In the genomic region with DNA sequence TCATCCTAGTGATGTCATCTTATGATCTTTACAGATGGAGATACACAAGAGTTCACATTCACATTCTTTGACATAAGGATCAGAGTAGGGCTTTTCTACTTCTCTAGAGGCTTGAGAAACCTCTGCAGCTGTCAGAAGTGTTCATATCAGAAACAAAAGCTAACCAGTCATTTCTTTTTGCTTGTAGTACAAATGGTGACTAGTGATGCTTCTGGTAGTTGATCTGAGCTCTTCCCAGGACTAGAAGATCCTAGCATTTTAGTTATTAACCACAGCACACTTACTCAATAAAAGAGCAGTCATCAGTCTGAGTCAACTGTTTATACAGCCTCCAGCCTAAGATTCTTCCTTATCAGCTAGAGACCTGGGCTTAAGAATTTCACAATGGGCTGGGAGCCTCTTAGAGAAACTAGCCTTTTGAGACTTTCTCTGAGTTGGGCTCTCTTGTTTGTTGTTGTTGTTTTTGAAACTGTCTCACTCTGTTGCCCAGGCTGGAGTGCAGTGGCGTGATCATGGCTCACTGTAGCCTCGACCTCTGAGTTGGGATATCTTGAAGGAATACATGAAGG, we compare ENCODE assay signal across 9 cellular contexts.
DNase-seq lines count a peak whose midpoint lies in the region; ATAC-seq and TF ChIP-seq lines count a peak whose summit lies in the region.
"Had no signal": no experiment of that assay in that cellular context is flagged by ENCODE, and none has a peak within 500 bp of the region (broad histone marks: within the 10 kb centered on the region; RNA-seq: fewer than 3 reads in every experiment).

No MANE protein-coding gene starts in this region.

- no peaks in the 10 kb centered on the region for H3K36me3 ChIP-seq in A673 (ENCODE audit: insufficient read depth, low read length, poor library complexity, severe bottlenecking)

- no peak overlapping the region for H2BK5ac ChIP-seq in H9 (ENCODE audit: insufficient read length, low read length)

- no peak overlapping the region for H3K4me3 Mint-ChIP-seq in nephron progenitor cell
- H3K4me3 Mint-ChIP-seq in H9: no peak overlapping the region
- H3K4me3 Mint-ChIP-seq: memory B cell had no signal

- H3K23ac ChIP-seq in H9 (ENCODE audit: insufficient read length, low read depth, low read length): no peak overlapping the region

- no peak overlapping the region for H2BK12ac ChIP-seq in H9 (ENCODE audit: insufficient read length, low read depth, low read length)

- intact Hi-C loops in A673 (cut with micrococcal nuclease; ENCODE audit: unreplicated experiment): no loop called here

- H3K4me2 ChIP-seq in H9 (ENCODE audit: insufficient read depth, insufficient read length, low read length): no peak overlapping the region

- DNase-seq in EH (ENCODE audit: low read depth) (peak; percentile 94), HL-60 (ENCODE audit: low read depth in 1 of 2, low spot score in 1 of 2) (peak in 1 of 2 experiments; percentile 41), astrocyte of the cerebellum (ENCODE audit: low read depth) (peak; percentile 39), nephron progenitor cell (no peak), middle frontal gyrus (ENCODE audit: extremely low spot score, low spot score) (no peak), H9 (no peak), A673 (ENCODE audit: low spot score) (no peak)

- H3K27me3 ChIP-seq in HL-60 (ENCODE audit: insufficient read depth, poor library complexity, severe bottlenecking) (no peaks in the 10 kb centered on the region), H9 (ENCODE audit: insufficient read depth, low read length) (no peaks in the 10 kb centered on the region), A673 (replicated peaks; ENCODE audit: insufficient read depth, low read depth, low read length, poor library complexity) (no peaks in the 10 kb centered on the region)

- H3K23me2 ChIP-seq in H9 (ENCODE audit: insufficient read length, low read depth, low read length, poor library complexity, severe bottlenecking): no peaks in the 10 kb centered on the region

- no peak overlapping the region for H4K8ac ChIP-seq in H9 (replicated peaks; ENCODE audit: insufficient read length, low read depth, low read length)

- H3K27me3 Mint-ChIP-seq in nephron progenitor cell (ENCODE audit: low read depth, poor library complexity) (no peaks in the 10 kb centered on the region), H9 (ENCODE audit: low read depth) (no peaks in the 10 kb centered on the region; the same call in 1 of the 2 replicates)
- H3K27me3 Mint-ChIP-seq: memory B cell had no signal

- CTCF ChIA-PET in A673 (lab: Charles Lee): no interaction called here

- peaks cover 27% of the 10 kb centered on the region for H3K36me3 Mint-ChIP-seq in nephron progenitor cell (ENCODE audit: low read depth)
- H3K36me3 Mint-ChIP-seq in H9 (ENCODE audit: insufficient read depth in 1 of 3, low read depth in 3 of 3): peaks cover 0 to 7% (median 5%) of the 10 kb centered on the region in 3 experiments; a peak in 4 of 7 replicates

- POLR2A ChIA-PET in A673 (lab: Charles Lee; ENCODE audit: low non-redundant PET): no interaction called here

- H3T11ph ChIP-seq in H9 (ENCODE audit: low read length): no peak overlapping the region

- H3K4me1 Mint-ChIP-seq in nephron progenitor cell (no peaks in the 10 kb centered on the region), H9 (no peaks in the 10 kb centered on the region)

- TF ChIP-seq CTCF in HL-60 (IDR thresholded peaks at IDR 0.05; ENCODE audit: insufficient read depth, low read length) (no peak), astrocyte of the cerebellum (IDR thresholded peaks at IDR 0.05; ENCODE audit: low read depth, low read length, missing control alignments) (no peak), nephron progenitor cell (IDR thresholded peaks at IDR 0.05) (no peak), H9 (conservative IDR thresholded peaks at IDR 0.05) (no peak), A673 (conservative IDR thresholded peaks at IDR 0.05; ENCODE audit: low read depth, low read length) (no peak)

- H4K5ac ChIP-seq in H9 (ENCODE audit: insufficient read length, low read depth, low read length): no peak overlapping the region

- peak overlapping the region; percentile 60 for H3K27ac ChIP-seq in HL-60 (replicated peaks)
- H3K27ac ChIP-seq in H9 (ENCODE audit: insufficient read length, low read depth, low read length): no peak overlapping the region
- H3K27ac ChIP-seq in A673 (ENCODE audit: low read depth, low read length, poor library complexity, severe bottlenecking): no peak overlapping the region

- H3K79me1 ChIP-seq in H9 (ENCODE audit: insufficient read depth, low read depth, low read length, poor library complexity, severe bottlenecking): no peaks in the 10 kb centered on the region

- H3K56ac ChIP-seq in H9 (ENCODE audit: insufficient read length, low read depth, low read length): no peak overlapping the region

- no peak overlapping the region for H2AK5ac ChIP-seq in H9 (ENCODE audit: insufficient read length, low read length)

- no peak overlapping the region for H3K18ac ChIP-seq in H9 (ENCODE audit: insufficient read length, low read depth, low read length)

- H4K20me1 ChIP-seq in H9 (ENCODE audit: control insufficient read depth, insufficient read depth, insufficient read length): no peaks in the 10 kb centered on the region

- no peak overlapping the region for H2BK120ac ChIP-seq in H9 (ENCODE audit: low read depth, low read length, poor library complexity, severe bottlenecking)

- ATAC-seq in HG03097 (IDR thresholded peaks at IDR 0.05; ENCODE audit: low FRiP score, unreplicated experiment): no peak

- H2AFZ ChIP-seq in H9 (ENCODE audit: low read length): no peak overlapping the region

- no peak overlapping the region for H3K9ac ChIP-seq in H9 (ENCODE audit: extremely low read depth, insufficient read length, low read length)

- no peak overlapping the region for H4K91ac ChIP-seq in H9 (ENCODE audit: insufficient read length, low read depth, low read length)

- in situ Hi-C loops in astrocyte of the cerebellum (cut with HindIII; ENCODE audit: low sequenced_read_pairs): no loop called here

- no peak overlapping the region for H2BK15ac ChIP-seq in H9 (ENCODE audit: low read depth, low read length)

- no CpG with 5 or more reads among the region's 2 CpGs for WGBS in H9 (ENCODE audit: extremely low coverage, insufficient read length, low lambda C conversion rate)

- no peak overlapping the region for H3K14ac ChIP-seq in H9 (ENCODE audit: insufficient read depth, low read length)

- BruUV-seq in A673 (replicated peaks; lab: Mats Ljungman, UMichigan): no TSS peak

- H3K4me3 ChIP-seq in HL-60 (replicated peaks; ENCODE audit: insufficient read depth, low read length): no peak overlapping the region
- no peak overlapping the region for H3K4me3 ChIP-seq in astrocyte of the cerebellum (ENCODE audit: low read depth, low read length)
- no peak overlapping the region for H3K4me3 ChIP-seq in A673 (ENCODE audit: low read depth, low read length, poor library complexity, severe bottlenecking)

- H3K4ac ChIP-seq in H9 (ENCODE audit: low read depth, low read length): no peak overlapping the region

- H2BK20ac ChIP-seq in H9 (ENCODE audit: low read depth, low read length, poor library complexity, severe bottlenecking): no peak overlapping the region

- peak overlapping the region; percentile 56 for H3K27ac Mint-ChIP-seq in nephron progenitor cell
- no peak overlapping the region for H3K27ac Mint-ChIP-seq in H9
- H3K27ac Mint-ChIP-seq: memory B cell had no signal

- H3K9me3 Mint-ChIP-seq in nephron progenitor cell (peaks cover 8% of the 10 kb centered on the region), H9 (no peaks in the 10 kb centered on the region)
- H3K9me3 Mint-ChIP-seq: memory B cell had no signal

- H3K9me3 ChIP-seq in H9 (ENCODE audit: control insufficient read depth, low read depth, low read length) (no peaks in the 10 kb centered on the region), A673 (ENCODE audit: low read depth, low read length, poor library complexity, severe bottlenecking) (no peaks in the 10 kb centered on the region)

- no peaks in the 10 kb centered on the region for H3K79me2 ChIP-seq in H9 (ENCODE audit: insufficient read depth, low read length)

- H3K4me1 ChIP-seq in H9 (ENCODE audit: insufficient read depth, low read length) (no peaks in the 10 kb centered on the region), A673 (ENCODE audit: insufficient read depth, low read length, poor library complexity, severe bottlenecking) (no peaks in the 10 kb centered on the region)

Comparison
In these comparisons a context has a peak if more than half of its experiments do, and no peak if none do; other contexts are left out.
1. DNase-seq: peak in EH (single experiment) and astrocyte of the cerebellum (single experiment); none in nephron progenitor cell (single experiment), middle frontal gyrus (single experiment), H9 (single experiment) and A673 (single experiment).